35 cellular contexts compared by ENCODE assay signal in genomic region chr14:69370061-69370460, GRCh38.
"Had no signal": no experiment of that assay in that cellular context is flagged by ENCODE, and none has a peak within 500 bp of the region (broad histone marks: within the 10 kb centered on the region; RNA-seq: fewer than 3 reads in every experiment).

No MANE protein-coding gene starts in this region.

- H3K9me3 Mint-ChIP-seq: effector memory CD8-positive, alpha-beta T cell; immature natural killer cell; memory B cell; natural killer cell treated with Interleukin-12 subunit alpha and Interleukin-12 subunit beta and Interleukin-15 and Interleukin-18, amount 100 ng/mL, for 72 hours; neural crest cell had no signal

- H3K79me2 ChIP-seq: parathyroid adenoma had no signal

- H3K9ac ChIP-seq: parathyroid adenoma had no signal

- H3K27ac ChIP-seq: coronary artery, esophagus squamous epithelium, heart right ventricle, lower lobe of right lung, neutrophil, parathyroid adenoma, prostate gland, right atrium auricular region, suprapubic skin, transverse colon, upper lobe of right lung, vagina had no signal

- H3K4me2 ChIP-seq: smooth muscle cell had no signal

- H3K9me3 ChIP-seq: esophagus squamous epithelium, lower lobe of right lung, mucosa of descending colon, neutrophil, prostate gland, right atrium auricular region, suprapubic skin, transverse colon, upper lobe of right lung, vagina had no signal

- H3K4me3 Mint-ChIP-seq: effector memory CD8-positive, alpha-beta T cell; immature natural killer cell; memory B cell; mesothelial cell of epicardium; naive B cell; natural killer cell treated with Interleukin-12 subunit alpha and Interleukin-12 subunit beta and Interleukin-15 and Interleukin-18, amount 100 ng/mL, for 72 hours; neural crest cell; stimulated activated naive CD8-positive, alpha-beta T cell treated with anti-CD3 and anti-CD28 coated beads, Interleukin-15, amount 100 ng/mL, for 72 hours had no signal

- H3K27me3 Mint-ChIP-seq: effector memory CD8-positive, alpha-beta T cell; naive B cell; natural killer cell treated with Interleukin-12 subunit alpha and Interleukin-12 subunit beta and Interleukin-15 and Interleukin-18, amount 100 ng/mL, for 72 hours; stimulated activated naive CD8-positive, alpha-beta T cell treated with anti-CD3 and anti-CD28 coated beads, Interleukin-15, amount 100 ng/mL, for 72 hours had no signal

- ATAC-seq: effector memory CD8-positive, alpha-beta T cell; heart right ventricle; left ventricle myocardium superior; lower lobe of right lung; mucosa of descending colon; natural killer cell treated with Interleukin-12 subunit alpha and Interleukin-12 subunit beta and Interleukin-15 and Interleukin-18, amount 100 ng/mL, for 72 hours; sciatic nerve; stimulated activated naive CD8-positive, alpha-beta T cell treated with anti-CD3 and anti-CD28 coated beads, Interleukin-15, amount 100 ng/mL, for 72 hours; upper lobe of right lung had no signal

- H3K4me1 ChIP-seq: esophagus squamous epithelium, heart right ventricle, lower lobe of right lung, parathyroid adenoma, prostate gland, right atrium auricular region, suprapubic skin, transverse colon, upper lobe of right lung, vagina had no signal

- H3K27me3 ChIP-seq: heart right ventricle, neutrophil, right atrium auricular region, suprapubic skin, transverse colon, upper lobe of right lung, vagina had no signal

- H3K27ac Mint-ChIP-seq: effector memory CD8-positive, alpha-beta T cell; immature natural killer cell; memory B cell; mesothelial cell of epicardium; naive B cell; natural killer cell treated with Interleukin-12 subunit alpha and Interleukin-12 subunit beta and Interleukin-15 and Interleukin-18, amount 100 ng/mL, for 72 hours; stimulated activated naive CD8-positive, alpha-beta T cell treated with anti-CD3 and anti-CD28 coated beads, Interleukin-15, amount 100 ng/mL, for 72 hours had no signal

- H3K4me3 ChIP-seq: coronary artery, esophagus squamous epithelium, heart right ventricle, lower lobe of right lung, mucosa of descending colon, prostate gland, right atrium auricular region, smooth muscle cell, suprapubic skin, transverse colon, upper lobe of right lung, vagina had no signal

- H3K36me3 ChIP-seq: lower lobe of right lung, neutrophil, prostate gland, right atrium auricular region, transverse colon, upper lobe of right lung, vagina had no signal

- DNase-seq: effector memory CD8-positive, alpha-beta T cell; erythroblast; esophagus squamous epithelium; foreskin melanocyte; glutamatergic neuron; heart right ventricle; hippocampal formation; immature natural killer cell; left ventricle myocardium superior; lower lobe of right lung; mucosa of descending colon; naive B cell; stimulated activated CD4-positive, alpha-beta T cell treated with anti-CD3 and anti-CD28 coated beads, Interleukin-12 subunit alpha, Interleukin-12 subunit beta, amount 100 ng/mL, for 4 hours; stimulated activated CD4-positive, alpha-beta T cell treated with anti-CD3 and anti-CD28 coated beads, Interleukin-1b, Interleukin-23, amount 100 ng/mL, for 48 hours; stimulated activated CD4-positive, alpha-beta T cell treated with anti-CD3 and anti-CD28 coated beads, Interleukin-4, amount 100 ng/mL, for 1 hour; stimulated activated CD8-positive, alpha-beta memory T cell treated with anti-CD3 and anti-CD28 coated beads, Interleukin-4, amount 100 ng/mL, for 48 hours; stimulated activated naive CD4-positive, alpha-beta T cell; stimulated activated naive CD8-positive, alpha-beta T cell treated with anti-CD3 and anti-CD28 coated beads, Interleukin-15, amount 100 ng/mL, for 72 hours; transverse colon; upper lobe of right lung had no signal

- H2AFZ ChIP-seq: parathyroid adenoma had no signal

- FAIRE-seq: endometrium, keratinocyte had no signal

- H3K4me1 Mint-ChIP-seq: immature natural killer cell, memory B cell, mesothelial cell of epicardium, naive B cell, neural crest cell had no signal
